24 cellular contexts compared by ENCODE assay signal in the genomic region with DNA sequence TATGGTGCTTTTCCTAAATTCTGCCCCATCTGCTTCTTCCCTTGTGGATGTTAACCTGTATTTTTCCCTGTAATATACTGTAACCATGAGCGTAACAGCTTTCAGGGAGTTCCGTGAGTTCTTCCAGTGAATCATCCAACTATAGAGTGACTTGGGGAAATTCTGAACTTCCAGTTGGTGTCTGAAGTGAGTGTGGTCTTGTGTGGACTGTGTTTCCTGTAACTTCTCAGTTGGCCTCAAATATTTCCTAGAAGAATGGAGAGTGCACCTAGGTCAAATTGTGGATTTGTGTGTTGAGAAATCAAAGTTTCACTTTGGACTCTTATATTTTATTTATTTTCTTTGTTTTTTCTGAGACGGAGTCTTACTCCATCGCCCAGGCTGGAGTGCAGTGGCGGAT.
"Had no signal": no experiment of that assay in that cellular context is flagged by ENCODE, and none has a peak within 500 bp of the region (broad histone marks: within the 10 kb centered on the region; RNA-seq: fewer than 3 reads in every experiment).

No MANE protein-coding gene starts in this region.

- H3K36me3 Mint-ChIP-seq: memory B cell; natural killer cell; stimulated activated effector memory CD8-positive, alpha-beta T cell treated with anti-CD3 and anti-CD28 coated beads, Interleukin-12 subunit alpha, Interleukin-12 subunit beta, amount 100 ng/mL, for 72 hours; type B pancreatic cell had no signal

- H3K4me3 Mint-ChIP-seq: memory B cell; natural killer cell; stimulated activated effector memory CD8-positive, alpha-beta T cell treated with anti-CD3 and anti-CD28 coated beads, Interleukin-12 subunit alpha, Interleukin-12 subunit beta, amount 100 ng/mL, for 72 hours; type B pancreatic cell had no signal

- H3K4me3 ChIP-seq: dorsolateral prefrontal cortex, gastrocnemius medialis, left ventricle myocardium inferior, lung, pancreas, right atrium auricular region, sigmoid colon, stomach, thyroid gland had no signal

- H3K9me3 Mint-ChIP-seq: natural killer cell; stimulated activated effector memory CD8-positive, alpha-beta T cell treated with anti-CD3 and anti-CD28 coated beads, Interleukin-12 subunit alpha, Interleukin-12 subunit beta, amount 100 ng/mL, for 72 hours; type B pancreatic cell had no signal

- ATAC-seq: gastrocnemius medialis; left colon; natural killer cell; pancreas; stimulated activated effector memory CD8-positive, alpha-beta T cell treated with anti-CD3 and anti-CD28 coated beads, Interleukin-12 subunit alpha, Interleukin-12 subunit beta, amount 100 ng/mL, for 72 hours had no signal

- H3K4me1 Mint-ChIP-seq: memory B cell; natural killer cell; stimulated activated effector memory CD8-positive, alpha-beta T cell treated with anti-CD3 and anti-CD28 coated beads, Interleukin-12 subunit alpha, Interleukin-12 subunit beta, amount 100 ng/mL, for 72 hours had no signal

- H3K27me3 Mint-ChIP-seq: type B pancreatic cell had no signal

- DNase-seq: cerebellar nuclear complex; dorsolateral prefrontal cortex; effector CD4-positive, alpha-beta T cell; foreskin fibroblast; gastrocnemius medialis; head of caudate nucleus; kidney; left colon; left ventricle myocardium inferior; natural killer cell; occipital lobe; pancreas; sigmoid colon; stimulated activated CD4-positive, alpha-beta T cell treated with anti-CD3 and anti-CD28 coated beads, Interleukin-2, amount 100 ng/mL, for 24 hours; stimulated activated CD4-positive, alpha-beta T cell treated with anti-CD3 and anti-CD28 coated beads, Interleukin-4, amount 100 ng/mL, for 24 hours; stimulated activated naive CD4-positive, alpha-beta T cell treated with Interleukin-2 at 50 U/mL for 16 hours; stomach; thyroid gland had no signal

- H3K27ac Mint-ChIP-seq: memory B cell; natural killer cell; progenitor cell of endocrine pancreas; stimulated activated effector memory CD8-positive, alpha-beta T cell treated with anti-CD3 and anti-CD28 coated beads, Interleukin-12 subunit alpha, Interleukin-12 subunit beta, amount 100 ng/mL, for 72 hours; type B pancreatic cell had no signal
